In the genomic region with DNA sequence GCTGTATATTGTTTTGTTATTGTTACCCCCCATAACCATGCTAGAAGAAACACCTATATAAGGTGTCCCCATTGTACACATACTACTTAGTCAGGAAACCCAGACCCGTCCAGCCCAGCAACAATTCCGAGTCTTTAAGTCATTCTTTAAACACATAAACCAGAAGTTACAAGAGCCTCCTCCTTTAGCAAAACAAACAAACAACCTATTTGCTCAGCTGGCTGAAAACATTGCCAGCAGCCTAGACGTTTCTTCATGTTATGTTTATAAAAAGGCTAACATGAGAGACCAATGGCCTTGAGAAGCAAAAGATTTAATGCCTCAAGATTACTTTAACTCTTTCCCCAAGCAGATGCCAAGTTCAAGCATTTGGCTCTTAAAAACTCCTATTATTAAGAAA, we compare ENCODE assay signal across 9 cellular contexts. TPM values are rescaled to one million over a fixed set of nuclear protein-coding genes. Genes with fewer than 3 reads are reported as not detected.
DNase-seq lines count a peak whose midpoint lies in the region; ATAC-seq, FAIRE-seq and TF ChIP-seq lines count a peak whose summit lies in the region.
"Had no signal": no experiment of that assay in that cellular context is flagged by ENCODE, and none has a peak within 500 bp of the region (broad histone marks: within the 10 kb centered on the region; RNA-seq: fewer than 3 reads in every experiment).

No MANE protein-coding gene starts in this region.

- ATAC-seq in activated T-helper 17 cell treated with anti-CD3 and anti-CD28 coated beads, Interleukin-2, amount 50 U/mL, for 72 hours (replicated peaks), result no peak

- CTCF ChIA-PET in activated CD4-positive, alpha-beta T cell treated with anti-CD3 and anti-CD28 coated beads, Interleukin-2, amount 10 ng/mL, durations not matched to agents 7 days and 5 days (lab: Charles Lee), result interaction anchor here (1.8 kb wide), 1 partner anchor 10 kb away, joined by 6 read pairs; no protein-coding TSS in a partner anchor

- no peak for TF ChIP-seq POLR2A in testis (IDR thresholded peaks at IDR 0.05)

- H3K9me1 ChIP-seq in keratinocyte (ENCODE audit: control insufficient read depth, extremely low read depth, insufficient read depth, low read length), result peaks cover 5% of the 10 kb centered on the region

- 17 to 31% methylated on average over 3 of the region's 3 CpGs for WGBS in testis, 2 donors

- H3K4me3 Mint-ChIP-seq in activated CD4-positive, alpha-beta T cell treated with anti-CD3 and anti-CD28 coated beads, Interleukin-2, amount 10 ng/mL, durations not matched to agents 7 days and 5 days, result peak overlapping the region; percentile 92
- peak overlapping the region; percentile 100 for H3K4me3 Mint-ChIP-seq in activated T-helper 17 cell treated with anti-CD3 and anti-CD28 coated beads, Interleukin-2, amount 50 U/mL, for 72 hours

- DNase-seq in activated CD4-positive, alpha-beta T cell treated with anti-CD3 and anti-CD28 coated beads, Interleukin-2, amount 10 ng/mL, durations not matched to agents 7 days and 5 days, result no peak
- DNase-seq in activated CD4-positive, alpha-beta T cell treated with anti-CD3 and anti-CD28 coated beads for 48 hours, result no peak
- DNase-seq in keratinocyte (ENCODE audit: low read depth, low spot score) (no peak), testis (peak; percentile 60), cerebellar cortex (ENCODE audit: low spot score) (no peak), ecto neural progenitor cell (ENCODE audit: low spot score) (no peak)
- DNase-seq in activated CD4-positive, CD25-positive, alpha-beta regulatory T cell (lab: John Stamatoyannopoulos, UW), result no peak
- DNase-seq: NCI-H446 treated with DMSO at 0.1 percent for 48 hours had no signal

- peak overlapping the region; percentile 79 for H3K9ac ChIP-seq in keratinocyte (ENCODE audit: control insufficient read depth, extremely low read depth, insufficient read depth, low read length)

- H3K4me1 Mint-ChIP-seq in activated CD4-positive, alpha-beta T cell treated with anti-CD3 and anti-CD28 coated beads, Interleukin-2, amount 10 ng/mL, durations not matched to agents 7 days and 5 days, result peaks cover 80% of the 10 kb centered on the region
- peaks cover 57% of the 10 kb centered on the region for H3K4me1 Mint-ChIP-seq in activated T-helper 17 cell treated with anti-CD3 and anti-CD28 coated beads, Interleukin-2, amount 50 U/mL, for 72 hours

- peaks cover 7% of the 10 kb centered on the region for H3K9me3 Mint-ChIP-seq in activated CD4-positive, alpha-beta T cell treated with anti-CD3 and anti-CD28 coated beads, Interleukin-2, amount 10 ng/mL, durations not matched to agents 7 days and 5 days
- H3K9me3 Mint-ChIP-seq in activated T-helper 17 cell treated with anti-CD3 and anti-CD28 coated beads, Interleukin-2, amount 50 U/mL, for 72 hours, result no peaks in the 10 kb centered on the region

- TF ChIP-seq CTCF in keratinocyte (optimal IDR thresholded peaks at IDR 0.05 in 1 of 3, IDR thresholded peaks at IDR 0.05 in 1 of 3, conservative IDR thresholded peaks at IDR 0.05 in 1 of 3; ENCODE audit: extremely low read depth in 1 of 3, insufficient read depth in 2 of 3, low read length in 3 of 3), result no peak
- TF ChIP-seq CTCF in testis (IDR thresholded peaks at IDR 0.05), result no peak

- peak overlapping the region; percentile 90 for H3K4me2 ChIP-seq in keratinocyte (ENCODE audit: control insufficient read depth, extremely low read depth, insufficient read depth, low read depth, low read length)

- dilution Hi-C loops in keratinocyte (cut with MboI; ENCODE audit: extremely low pct_ligation_motif_present, low sequenced_read_pairs), result no loop called here

- H3K27ac Mint-ChIP-seq in activated CD4-positive, alpha-beta T cell treated with anti-CD3 and anti-CD28 coated beads, Interleukin-2, amount 10 ng/mL, durations not matched to agents 7 days and 5 days, result peak overlapping the region; percentile 0
- H3K27ac Mint-ChIP-seq in activated T-helper 17 cell treated with anti-CD3 and anti-CD28 coated beads, Interleukin-2, amount 50 U/mL, for 72 hours, result peak overlapping the region; percentile 99

- peak overlapping the region; percentile 89 for H3K27ac ChIP-seq in keratinocyte (ENCODE audit: control insufficient read depth, insufficient read depth, low read length)
- H3K27ac ChIP-seq in testis, result peak overlapping the region; percentile 85 to 87

- intact Hi-C loops in testis (cut with DNase I; ENCODE audit: low total_unique reads), result no loop called here

- no peaks in the 10 kb centered on the region for H3K36me3 ChIP-seq in keratinocyte (ENCODE audit: control insufficient read depth in 2 of 2, extremely low read depth in 1 of 2, insufficient read depth in 2 of 2, low read length in 2 of 2)
- no peaks in the 10 kb centered on the region for H3K36me3 ChIP-seq in testis (ENCODE audit: low read depth, missing control alignments)

- no peaks in the 10 kb centered on the region for H3K27me3 Mint-ChIP-seq in activated CD4-positive, alpha-beta T cell treated with anti-CD3 and anti-CD28 coated beads, Interleukin-2, amount 10 ng/mL, durations not matched to agents 7 days and 5 days
- H3K27me3 Mint-ChIP-seq in activated T-helper 17 cell treated with anti-CD3 and anti-CD28 coated beads, Interleukin-2, amount 50 U/mL, for 72 hours, result no peaks in the 10 kb centered on the region

- H3K4me1 ChIP-seq in keratinocyte (ENCODE audit: control insufficient read depth, extremely low read depth, insufficient read depth, low read length) (peaks cover 47% of the 10 kb centered on the region), testis (peaks cover 65% of the 10 kb centered on the region)

- H2AFZ ChIP-seq in keratinocyte (ENCODE audit: control insufficient read depth, low read length), result no peak overlapping the region

- POLR2A ChIA-PET in activated CD4-positive, alpha-beta T cell treated with anti-CD3 and anti-CD28 coated beads, Interleukin-2, amount 10 ng/mL, durations not matched to agents 7 days and 5 days (lab: Charles Lee), result no interaction called here

- H3K9me3 ChIP-seq in keratinocyte (ENCODE audit: control insufficient read depth, low read depth, low read length) (no peaks in the 10 kb centered on the region), testis (no peaks in the 10 kb centered on the region)

- peaks cover 16% of the 10 kb centered on the region for H3K36me3 Mint-ChIP-seq in activated CD4-positive, alpha-beta T cell treated with anti-CD3 and anti-CD28 coated beads, Interleukin-2, amount 10 ng/mL, durations not matched to agents 7 days and 5 days (ENCODE audit: low read depth)
- H3K36me3 Mint-ChIP-seq in activated T-helper 17 cell treated with anti-CD3 and anti-CD28 coated beads, Interleukin-2, amount 50 U/mL, for 72 hours (ENCODE audit: low read depth), result peaks cover 30% of the 10 kb centered on the region

- H3K27me3 ChIP-seq in keratinocyte (ENCODE audit: control insufficient read depth, extremely low read depth, insufficient read depth, low read length), result no peaks in the 10 kb centered on the region
- no peaks in the 10 kb centered on the region for H3K27me3 ChIP-seq in testis

- no peaks in the 10 kb centered on the region for H4K20me1 ChIP-seq in keratinocyte (ENCODE audit: control insufficient read depth, extremely low read depth, insufficient read depth, low read length)

- H3K4me3 ChIP-seq in keratinocyte (ENCODE audit: control insufficient read depth in 2 of 3, extremely low read depth in 1 of 3, insufficient read depth in 2 of 3, low read depth in 1 of 3, low read length in 3 of 3), result peak overlapping the region in 2 of 3 experiments; percentile 70 to 82
- peak overlapping the region in 1 of 2 donors; percentile 96 for H3K4me3 ChIP-seq in testis

- FAIRE-seq in keratinocyte (lab: Jason Lieb, UNC), result no peak

- H3K79me2 ChIP-seq in keratinocyte (ENCODE audit: control insufficient read depth, insufficient read depth, low read length), result peaks cover 59% of the 10 kb centered on the region

RNA-seq across cellular contexts. Expression of a gene that starts 1.4 kb away (rescaled TPM):
- 10 to 100 TPM; 13.8 to 15.4 TPM for total RNA-seq in activated CD4-positive, alpha-beta T cell treated with anti-CD3 and anti-CD28 coated beads, Interleukin-2, amount 10 ng/mL, durations not matched to agents 7 days and 5 days
- 10 to 100 TPM; 34.4 to 63.6 TPM for total RNA-seq in activated T-helper 17 cell treated with anti-CD3 and anti-CD28 coated beads, Interleukin-2, amount 50 U/mL, for 72 hours
- polyA plus RNA-seq in keratinocyte (6.0 to 7.2 TPM (median 6.7 TPM) in 3 replicates), testis (ENCODE audit: insufficient read depth, low read depth, low replicate concordance) (8.6 TPM)
- 10.9 TPM for polyA plus RNA-seq in keratinocyte (2011; ENCODE audit: low read depth)
- polyA plus RNA-seq in keratinocyte (2011; cell fraction: cytosol; rRNA removed), result 6.4 and 8.2 TPM in 2 replicates
- 15.6 and 16.6 TPM in 2 replicates for polyA plus RNA-seq in keratinocyte (2011; cell fraction: nucleus; rRNA removed)
- 15.3 and 16.5 TPM in 2 replicates for polyA plus RNA-seq in keratinocyte (2012; ENCODE audit: low replicate concordance)
- 6.5 to 8.2 TPM (median 7.6 TPM) in 3 replicates for polyA minus RNA-seq in keratinocyte
- polyA minus RNA-seq in keratinocyte (2011; cell fraction: cytosol; rRNA and poly(A)+ RNA removed), result 6.5 TPM
- 7.0 and 12.1 TPM in 2 replicates for polyA minus RNA-seq in keratinocyte (2011; cell fraction: nucleus; rRNA and poly(A)+ RNA removed)
- total RNA-seq in testis, result 10 to 100 TPM; 29.8 to 35.9 TPM

RNA-seq across cellular contexts. Expression of a gene that starts 1.4 kb away (rescaled TPM):
- total RNA-seq in activated CD4-positive, alpha-beta T cell treated with anti-CD3 and anti-CD28 coated beads, Interleukin-2, amount 10 ng/mL, durations not matched to agents 7 days and 5 days, result 10 to 100 TPM; 17.5 to 21.4 TPM
- 10 to 100 TPM; 24.0 to 37.3 TPM for total RNA-seq in activated T-helper 17 cell treated with anti-CD3 and anti-CD28 coated beads, Interleukin-2, amount 50 U/mL, for 72 hours
- 6.0 to 9.2 TPM (median 8.8 TPM) in 3 replicates for polyA plus RNA-seq in keratinocyte
- polyA plus RNA-seq in keratinocyte (2011; ENCODE audit: low read depth), result 6.5 TPM
- polyA plus RNA-seq in keratinocyte (2011; cell fraction: cytosol; rRNA removed), result 5.6 and 5.8 TPM in 2 replicates
- polyA plus RNA-seq in keratinocyte (2011; cell fraction: nucleus; rRNA removed), result 18.2 and 19.4 TPM in 2 replicates
- polyA plus RNA-seq in keratinocyte (2012; ENCODE audit: low replicate concordance), result 7.2 and 8.8 TPM in 2 replicates
- 8.8 to 10.2 TPM (median 10.1 TPM) in 3 replicates for polyA minus RNA-seq in keratinocyte
- polyA minus RNA-seq in keratinocyte (2011; cell fraction: cytosol; rRNA and poly(A)+ RNA removed), result 10.2 TPM
- polyA minus RNA-seq in keratinocyte (2011; cell fraction: nucleus; rRNA and poly(A)+ RNA removed), result 19.8 and 23.1 TPM in 2 replicates
- 10 to 100 TPM; 41.3 to 52.7 TPM for total RNA-seq in testis
- polyA plus RNA-seq in testis (ENCODE audit: insufficient read depth, low read depth, low replicate concordance), result 20.9 TPM
